14 cellular contexts compared by ENCODE assay signal in the genomic region with DNA sequence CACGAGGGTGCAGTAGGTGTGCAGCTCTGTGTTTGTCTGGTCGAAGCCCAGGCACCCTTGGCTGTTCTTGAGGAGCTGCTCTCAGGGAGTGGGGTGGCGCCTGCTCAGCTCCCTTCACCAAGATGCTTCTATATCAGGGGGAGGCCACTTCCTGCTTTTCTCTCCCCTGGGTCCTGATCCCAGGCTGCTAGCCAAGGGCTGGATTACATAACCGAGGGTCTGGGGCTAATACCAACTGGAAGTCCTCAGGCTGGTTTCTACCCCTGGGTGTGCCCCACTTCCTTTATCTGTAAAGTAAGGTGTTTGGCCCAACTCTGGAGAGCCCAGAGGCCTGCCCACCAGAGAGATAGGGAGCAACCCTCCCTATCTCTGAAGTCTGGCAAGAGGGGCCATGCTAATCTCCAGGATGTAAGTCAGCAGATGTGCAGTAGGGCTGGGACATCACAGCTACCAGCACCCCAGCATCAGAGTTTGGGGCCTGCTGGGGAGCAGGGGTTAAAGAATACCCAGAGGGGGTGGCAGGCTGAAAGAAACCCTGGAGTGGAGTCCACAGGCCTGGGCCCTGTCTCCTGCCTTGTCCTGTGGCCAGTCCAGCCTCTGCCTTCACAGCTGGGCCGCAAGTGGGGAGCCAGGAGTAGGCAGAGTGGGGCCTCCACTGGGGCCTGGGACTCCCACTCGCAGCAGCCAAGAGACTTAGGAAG. TPM values are rescaled to one million over a fixed set of nuclear protein-coding genes. Genes with fewer than 3 reads are reported as not detected.
DNase-seq lines count a peak whose midpoint lies in the region; ATAC-seq and TF ChIP-seq lines count a peak whose summit lies in the region.
"Had no signal": no experiment of that assay in that cellular context is flagged by ENCODE, and none has a peak within 500 bp of the region (broad histone marks: within the 10 kb centered on the region; RNA-seq: fewer than 3 reads in every experiment).

No MANE protein-coding gene starts in this region.

- 48 to 73% methylated on average over 3 to 5 of the region's 6 CpGs for WGBS in body of pancreas, 2 donors
- WGBS in transverse colon (ENCODE audit: low coverage in 1 of 2), 2 donors, result 52% methylated on average over 4 of the region's 6 CpGs; no CpG with 5 or more reads in 1 of the 2 donors

- no peaks in the 10 kb centered on the region for H3K4me1 Mint-ChIP-seq in activated CD4-positive, alpha-beta T cell treated with anti-CD3 and anti-CD28 coated beads, Interleukin-2, amount 10 ng/mL, durations not matched to agents 7 days and 5 days

- H3K9me3 ChIP-seq in body of pancreas, result no peaks in the 10 kb centered on the region
- no peaks in the 10 kb centered on the region for H3K9me3 ChIP-seq in lower lobe of right lung
- H3K9me3 ChIP-seq in transverse colon, result no peaks in the 10 kb centered on the region
- H3K9me3 ChIP-seq: Peyer's patch had no signal

- no peak for TF ChIP-seq POLR2A in body of pancreas (IDR thresholded peaks at IDR 0.05)
- no peak for TF ChIP-seq POLR2A in transverse colon (IDR thresholded peaks at IDR 0.05)

- H3K36me3 Mint-ChIP-seq in activated CD4-positive, alpha-beta T cell treated with anti-CD3 and anti-CD28 coated beads, Interleukin-2, amount 10 ng/mL, durations not matched to agents 7 days and 5 days (ENCODE audit: low read depth), result no peaks in the 10 kb centered on the region

- no peak overlapping the region for H3K27ac Mint-ChIP-seq in activated CD4-positive, alpha-beta T cell treated with anti-CD3 and anti-CD28 coated beads, Interleukin-2, amount 10 ng/mL, durations not matched to agents 7 days and 5 days
- H3K27ac Mint-ChIP-seq: type B pancreatic cell had no signal

- ATAC-seq in body of pancreas (no peak), lower lobe of right lung (peak; percentile 31 to 48), HG03460 (IDR thresholded peaks at IDR 0.05; ENCODE audit: unreplicated experiment) (no peak)
- ATAC-seq: esophagus mucosa had no signal

- POLR2A ChIA-PET in activated CD4-positive, alpha-beta T cell treated with anti-CD3 and anti-CD28 coated beads, Interleukin-2, amount 10 ng/mL, durations not matched to agents 7 days and 5 days (lab: Charles Lee), result no interaction called here

- H3K27me3 ChIP-seq in body of pancreas (no peaks in the 10 kb centered on the region), lower lobe of right lung (ENCODE audit: low read depth) (no peaks in the 10 kb centered on the region), transverse colon (no peaks in the 10 kb centered on the region)
- H3K27me3 ChIP-seq: Peyer's patch had no signal

- no peak for TF ChIP-seq EP300 in transverse colon (IDR thresholded peaks at IDR 0.05; ENCODE audit: low read depth)

- TF ChIP-seq CTCF in body of pancreas (IDR thresholded peaks at IDR 0.05), result no peak
- no peak for TF ChIP-seq CTCF in lower lobe of right lung (IDR thresholded peaks at IDR 0.05)
- TF ChIP-seq CTCF in transverse colon (IDR thresholded peaks at IDR 0.05), result no peak

- CTCF ChIA-PET in activated CD4-positive, alpha-beta T cell treated with anti-CD3 and anti-CD28 coated beads, Interleukin-2, amount 10 ng/mL, durations not matched to agents 7 days and 5 days (lab: Charles Lee), result interaction anchor here (0.6 to 2.2 kb wide), 4 partner anchors 11 to 124 kb away, joined by 3 to 10 read pairs (median 4); no protein-coding TSS in a partner anchor

- no peak overlapping the region for H3K4me3 Mint-ChIP-seq in activated CD4-positive, alpha-beta T cell treated with anti-CD3 and anti-CD28 coated beads, Interleukin-2, amount 10 ng/mL, durations not matched to agents 7 days and 5 days
- H3K4me3 Mint-ChIP-seq: type B pancreatic cell had no signal

- peaks cover 40% of the 10 kb centered on the region for H3K4me1 ChIP-seq in body of pancreas
- H3K4me1 ChIP-seq in lower lobe of right lung, result peaks cover 49% of the 10 kb centered on the region
- peaks cover 13 to 67% (median 49%) of the 10 kb centered on the region in 4 donors for H3K4me1 ChIP-seq in transverse colon

- in situ Hi-C loops in transverse colon (cut with MboI; ENCODE audit: low pct_ligation_motif_present in 1 of 4, low pct_unique_long_range_greater_than_20kb in 1 of 4, low sequenced_read_pairs in 3 of 4), result no loop called here

- no peaks in the 10 kb centered on the region for H3K9me3 Mint-ChIP-seq in activated CD4-positive, alpha-beta T cell treated with anti-CD3 and anti-CD28 coated beads, Interleukin-2, amount 10 ng/mL, durations not matched to agents 7 days and 5 days
- H3K9me3 Mint-ChIP-seq: type B pancreatic cell had no signal

- DNase-seq in NCI-H2171 treated with DMSO at 0.1 percent for 48 hours (lab: John Stamatoyannopoulos, UW) (peak; percentile 7), NCI-H2171 (lab: John Stamatoyannopoulos, UW) (no peak), body of pancreas (peak in 1 of 4 donors; percentile 13), lower lobe of right lung (peak; percentile 69), transverse colon (peak; percentile 34), kidney tubule cell (ENCODE audit: low spot score) (no peak)
- no peak for DNase-seq in activated CD4-positive, alpha-beta T cell treated with anti-CD3 and anti-CD28 coated beads, Interleukin-2, amount 10 ng/mL, durations not matched to agents 7 days and 5 days
- DNase-seq: activated CD4-positive, alpha-beta T cell treated with anti-CD3 and anti-CD28 coated beads for 48 hours; Karpas-422; mesendoderm had no signal

- intact Hi-C loops in body of pancreas (cut with DNase I) (no loop called here), lower lobe of right lung (cut with DNase I) (no loop called here), transverse colon (cut with DNase I; ENCODE audit: low total_unique reads) (no loop called here)

- H3K27ac ChIP-seq in body of pancreas, result peak overlapping the region in 3 of 4 donors; percentile 87 to 88 (median 87)
- H3K27ac ChIP-seq in lower lobe of right lung, result peak overlapping the region; percentile 76
- H3K27ac ChIP-seq in transverse colon, result peak overlapping the region; percentile 84 to 92 (median 87)

- no peaks in the 10 kb centered on the region for H3K27me3 Mint-ChIP-seq in activated CD4-positive, alpha-beta T cell treated with anti-CD3 and anti-CD28 coated beads, Interleukin-2, amount 10 ng/mL, durations not matched to agents 7 days and 5 days
- H3K27me3 Mint-ChIP-seq: type B pancreatic cell had no signal

- no peak overlapping the region for H3K4me3 ChIP-seq in body of pancreas
- peak overlapping the region; percentile 70 for H3K4me3 ChIP-seq in lower lobe of right lung
- peak overlapping the region in 3 of 4 donors; percentile 36 to 63 (median 46) for H3K4me3 ChIP-seq in transverse colon

- H3K36me3 ChIP-seq in body of pancreas (replicated peaks in 1 of 2; ENCODE audit: insufficient read depth in 1 of 2, low read depth in 2 of 2), result peaks cover 0 to 2% of the 10 kb centered on the region in 2 donors
- H3K36me3 ChIP-seq in lower lobe of right lung, result peaks cover 42% of the 10 kb centered on the region
- peaks cover 0 to 28% (median 12%) of the 10 kb centered on the region in 4 donors for H3K36me3 ChIP-seq in transverse colon

RNA-seq across cellular contexts. Expression of a gene that starts 2.1 kb away (rescaled TPM):
- total RNA-seq in body of pancreas, result 100 to 1,000 TPM in 1 of 2 donors, 10 to 100 TPM in 1; 52.1 to 106 TPM
- total RNA-seq in lower lobe of right lung, result 413 TPM
- total RNA-seq in transverse colon, result 1,000 to 10,000 TPM; 1,079 to 3,856 (median 3,214) TPM
- not detected for total RNA-seq in activated CD4-positive, alpha-beta T cell treated with anti-CD3 and anti-CD28 coated beads, Interleukin-2, amount 10 ng/mL, durations not matched to agents 7 days and 5 days

RNA-seq across cellular contexts. Expression of a gene that starts 23.3 kb away (rescaled TPM):
- total RNA-seq in body of pancreas, result 10 to 100 TPM in 1 of 2 donors, 1 to 10 TPM in 1; 8.3 to 14.5 TPM
- 57.6 TPM for total RNA-seq in lower lobe of right lung
- total RNA-seq in transverse colon, result 10 to 100 TPM; 17.7 to 61.0 (median 35.4) TPM
- 10 to 100 TPM; 69.7 to 76.4 TPM for total RNA-seq in activated CD4-positive, alpha-beta T cell treated with anti-CD3 and anti-CD28 coated beads, Interleukin-2, amount 10 ng/mL, durations not matched to agents 7 days and 5 days

RNA-seq across cellular contexts. Expression of a gene that starts 29.0 kb away (rescaled TPM):
- total RNA-seq in body of pancreas (100 to 1,000 TPM; 109 to 126 TPM), lower lobe of right lung (177 TPM), transverse colon (100 to 1,000 TPM in 3 of 4 donors, 10 to 100 TPM in 1; 84.4 to 188 (median 140) TPM)
- 100 to 1,000 TPM; 290 to 303 TPM for total RNA-seq in activated CD4-positive, alpha-beta T cell treated with anti-CD3 and anti-CD28 coated beads, Interleukin-2, amount 10 ng/mL, durations not matched to agents 7 days and 5 days

RNA-seq across cellular contexts. Expression of a gene that starts 43.1 kb away (rescaled TPM):
- total RNA-seq in body of pancreas (10 to 100 TPM; 39.6 to 40.2 TPM), lower lobe of right lung (66.0 TPM), transverse colon (10 to 100 TPM; 68.0 to 95.9 (median 79.8) TPM)
- 10 to 100 TPM; 62.8 to 69.5 TPM for total RNA-seq in activated CD4-positive, alpha-beta T cell treated with anti-CD3 and anti-CD28 coated beads, Interleukin-2, amount 10 ng/mL, durations not matched to agents 7 days and 5 days

Comparison
In these comparisons a context has a peak if more than half of its experiments do, and no peak if none do; other contexts are left out.
1. DNase-seq: peak in NCI-H2171 treated with DMSO at 0.1 percent for 48 hours (single experiment), lower lobe of right lung (single experiment) and transverse colon (single experiment); none in NCI-H2171 (single experiment), kidney tubule cell (single experiment) and activated CD4-positive, alpha-beta T cell treated with anti-CD3 and anti-CD28 coated beads, Interleukin-2, amount 10 ng/mL, durations not matched to agents 7 days and 5 days (single experiment).
2. ATAC-seq: peak in lower lobe of right lung (2 of 2); none in body of pancreas (single experiment) and HG03460 (single experiment).
3. H3K4me3 ChIP-seq: peak in lower lobe of right lung (single experiment) and transverse colon (3 of 4); none in body of pancreas (0 of 2).
4. RNA of a gene that starts 2.1 kb away (total RNA-seq): 1,079 to 3,856 TPM in transverse colon, 413 TPM in lower lobe of right lung (single experiment) and 52.1 to 106 TPM in body of pancreas; not detected in activated CD4-positive, alpha-beta T cell treated with anti-CD3 and anti-CD28 coated beads, Interleukin-2, amount 10 ng/mL, durations not matched to agents 7 days and 5 days; every median in the first group is over 10 times any median in the second.
5. Peak in every context shown above with its lines, with median percentiles within 50 percentile points of each other: H3K27ac ChIP-seq.